Comparison of ENCODE assay signal across 9 cellular contexts in the genomic region with DNA sequence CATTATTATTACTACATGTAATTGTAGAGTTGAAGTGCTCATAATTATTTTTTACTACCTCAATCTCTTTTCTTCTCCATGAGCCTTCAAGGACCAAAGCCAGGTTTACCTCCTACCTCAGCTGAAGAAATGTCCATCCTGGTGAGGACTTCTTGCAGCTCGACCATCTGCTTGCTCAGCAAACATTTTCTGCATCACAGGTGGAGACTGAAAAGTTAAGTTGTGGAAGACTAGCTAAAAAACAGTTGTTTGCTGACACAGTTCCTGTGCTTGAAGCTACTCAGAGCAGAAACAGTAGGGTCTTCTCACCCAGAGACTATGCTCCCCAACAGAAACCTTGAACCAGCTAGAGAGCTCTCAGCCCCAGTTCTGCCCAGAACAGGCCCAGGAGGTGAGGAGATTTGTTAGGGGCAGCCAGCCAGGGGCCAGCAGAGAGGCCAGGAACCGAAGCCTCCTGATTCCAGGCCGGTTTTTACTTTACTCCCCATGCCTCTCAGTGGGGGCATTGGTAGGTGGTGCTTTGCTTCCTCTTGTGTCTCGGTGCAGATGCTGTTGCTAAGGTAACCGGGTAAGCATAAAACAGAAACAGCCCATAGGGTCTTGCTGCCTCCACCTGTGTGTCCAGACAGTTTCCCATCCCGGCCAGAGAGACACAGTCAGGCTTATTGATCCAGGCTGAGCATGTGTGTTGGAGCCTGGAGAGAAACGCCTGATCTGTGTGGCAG. TPM values are rescaled to one million over a fixed set of nuclear protein-coding genes. Genes with fewer than 3 reads are reported as not detected.
DNase-seq lines count a peak whose midpoint lies in the region; ATAC-seq and TF ChIP-seq lines count a peak whose summit lies in the region.
"Had no signal": no experiment of that assay in that cellular context is flagged by ENCODE, and none has a peak within 500 bp of the region (broad histone marks: within the 10 kb centered on the region; RNA-seq: fewer than 3 reads in every experiment).

No MANE protein-coding gene starts in this region.

- ATAC-seq in HG02623 (IDR thresholded peaks at IDR 0.05; ENCODE audit: unreplicated experiment), result peak; percentile 67
- ATAC-seq: Panc1 had no signal

- DNase-seq in NCI-H2029 (lab: John Stamatoyannopoulos, UW), result peak; percentile 46
- DNase-seq in NCI-H2029 treated with DMSO at 0.1 percent for 48 hours (lab: John Stamatoyannopoulos, UW), result no peak
- peak; percentile 23 for DNase-seq in NCI-H2107 (lab: John Stamatoyannopoulos, UW)
- DNase-seq in neural crest cell (ENCODE audit: low read depth, low spot score), result no peak
- DNase-seq in AG08395 (ENCODE audit: low spot score), result no peak
- no peak for DNase-seq in GDM1 (lab: John Stamatoyannopoulos, UW)
- DNase-seq in stimulated activated CD4-positive, alpha-beta T cell treated with anti-CD3 and anti-CD28 coated beads, Interleukin-15, amount 100 ng/mL, for 24 hours, result no peak

- no peaks in the 10 kb centered on the region for H3K9me3 Mint-ChIP-seq in neural crest cell

- H3K27ac Mint-ChIP-seq in neural crest cell (ENCODE audit: unreplicated experiment), result peak overlapping the region; percentile 32

- no peak overlapping the region for H3K4me3 Mint-ChIP-seq in neural crest cell

- peaks cover 21% of the 10 kb centered on the region for H3K4me1 Mint-ChIP-seq in neural crest cell

- H3K36me3 Mint-ChIP-seq in neural crest cell (ENCODE audit: low read depth), result no peaks in the 10 kb centered on the region

- TF ChIP-seq CTCF in neural crest cell (conservative IDR thresholded peaks at IDR 0.05), result no peak

- no peaks in the 10 kb centered on the region for H3K27me3 Mint-ChIP-seq in neural crest cell (ENCODE audit: low read depth)

RNA-seq across cellular contexts. Expression of a gene that starts 54.9 kb away (rescaled TPM):
- 127 and 136 TPM in 2 replicates for total RNA-seq in neural crest cell

Comparison
In these comparisons a context has a peak if more than half of its experiments do, and no peak if none do; other contexts are left out.
1. DNase-seq: peak in NCI-H2029 (single experiment) and NCI-H2107 (single experiment); none in NCI-H2029 treated with DMSO at 0.1 percent for 48 hours (single experiment), neural crest cell (single experiment), AG08395 (single experiment), GDM1 (single experiment) and stimulated activated CD4-positive, alpha-beta T cell treated with anti-CD3 and anti-CD28 coated beads, Interleukin-15, amount 100 ng/mL, for 24 hours (single experiment).